1 cellular context compared by ENCODE assay signal in the genomic region with DNA sequence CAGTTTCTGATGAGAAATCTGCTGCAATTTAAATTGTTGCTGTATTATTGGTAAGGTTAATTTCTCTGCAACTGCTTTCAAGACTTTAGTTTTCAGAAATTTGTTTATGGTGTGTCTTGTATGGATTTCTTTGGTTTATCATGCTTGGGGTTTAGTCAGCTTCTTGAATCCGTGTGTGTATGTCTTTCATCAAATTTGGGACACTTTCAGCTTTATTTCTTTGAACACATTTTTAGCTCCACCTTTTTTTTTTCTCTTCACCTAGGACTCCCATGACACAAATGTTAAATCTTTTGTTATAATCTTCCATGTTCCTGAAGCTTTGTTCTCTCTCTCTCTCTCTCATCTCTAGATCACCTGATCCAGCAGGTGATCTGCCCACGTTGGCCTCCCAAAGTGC.
TF ChIP-seq lines count a peak whose summit lies in the region.

No MANE protein-coding gene starts in this region.

TF ChIP-seq in HEK293, 187 proteins besides CTCF, POLR2A, EP300 and RAD21:
- TF ChIP-seq, protein P1, sequence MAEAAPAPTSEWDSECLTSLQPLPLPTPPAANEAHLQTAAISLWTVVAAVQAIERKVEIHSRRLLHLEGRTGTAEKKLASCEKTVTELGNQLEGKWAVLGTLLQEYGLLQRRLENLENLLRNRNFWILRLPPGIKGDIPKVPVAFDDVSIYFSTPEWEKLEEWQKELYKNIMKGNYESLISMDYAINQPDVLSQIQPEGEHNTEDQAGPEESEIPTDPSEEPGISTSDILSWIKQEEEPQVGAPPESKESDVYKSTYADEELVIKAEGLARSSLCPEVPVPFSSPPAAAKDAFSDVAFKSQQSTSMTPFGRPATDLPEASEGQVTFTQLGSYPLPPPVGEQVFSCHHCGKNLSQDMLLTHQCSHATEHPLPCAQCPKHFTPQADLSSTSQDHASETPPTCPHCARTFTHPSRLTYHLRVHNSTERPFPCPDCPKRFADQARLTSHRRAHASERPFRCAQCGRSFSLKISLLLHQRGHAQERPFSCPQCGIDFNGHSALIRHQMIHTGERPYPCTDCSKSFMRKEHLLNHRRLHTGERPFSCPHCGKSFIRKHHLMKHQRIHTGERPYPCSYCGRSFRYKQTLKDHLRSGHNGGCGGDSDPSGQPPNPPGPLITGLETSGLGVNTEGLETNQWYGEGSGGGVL (tag by site-specific recombination; IDR thresholded peaks at IDR 0.05): no peak
- TF ChIP-seq, protein P2, sequence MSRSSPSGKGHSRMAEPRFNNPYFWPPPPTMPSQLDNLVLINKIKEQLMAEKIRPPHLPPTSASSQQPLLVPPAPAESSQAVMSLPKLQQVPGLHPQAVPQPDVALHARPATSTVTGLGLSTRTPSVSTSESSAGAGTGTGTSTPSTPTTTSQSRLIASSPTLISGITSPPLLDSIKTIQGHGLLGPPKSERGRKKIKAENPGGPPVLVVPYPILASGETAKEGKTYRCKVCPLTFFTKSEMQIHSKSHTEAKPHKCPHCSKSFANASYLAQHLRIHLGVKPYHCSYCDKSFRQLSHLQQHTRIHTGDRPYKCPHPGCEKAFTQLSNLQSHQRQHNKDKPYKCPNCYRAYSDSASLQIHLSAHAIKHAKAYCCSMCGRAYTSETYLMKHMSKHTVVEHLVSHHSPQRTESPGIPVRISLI (tag by site-specific recombination; IDR thresholded peaks at IDR 0.05): no peak
- TF ChIP-seq ZNF558 (tag by site-specific recombination; IDR thresholded peaks at IDR 0.05) (peak; percentile 96), KLF1 (tag by site-specific recombination; IDR thresholded peaks at IDR 0.05) (no peak), ZNF350 (tag by site-specific recombination; IDR thresholded peaks at IDR 0.05) (no peak), ZBTB20 (tag by site-specific recombination; IDR thresholded peaks at IDR 0.05) (no peak)
- TF ChIP-seq, protein P3, sequence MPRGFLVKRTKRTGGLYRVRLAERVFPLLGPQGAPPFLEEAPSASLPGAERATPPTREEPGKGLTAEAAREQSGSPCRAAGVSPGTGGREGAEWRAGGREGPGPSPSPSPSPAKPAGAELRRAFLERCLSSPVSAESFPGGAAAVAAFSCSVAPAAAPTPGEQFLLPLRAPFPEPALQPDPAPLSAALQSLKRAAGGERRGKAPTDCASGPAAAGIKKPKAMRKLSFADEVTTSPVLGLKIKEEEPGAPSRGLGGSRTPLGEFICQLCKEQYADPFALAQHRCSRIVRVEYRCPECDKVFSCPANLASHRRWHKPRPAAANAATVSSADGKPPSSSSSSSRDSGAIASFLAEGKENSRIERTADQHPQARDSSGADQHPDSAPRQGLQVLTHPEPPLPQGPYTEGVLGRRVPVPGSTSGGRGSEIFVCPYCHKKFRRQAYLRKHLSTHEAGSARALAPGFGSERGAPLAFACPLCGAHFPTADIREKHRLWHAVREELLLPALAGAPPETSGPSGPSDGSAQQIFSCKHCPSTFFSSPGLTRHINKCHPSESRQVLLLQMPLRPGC (tag by site-specific recombination; IDR thresholded peaks at IDR 0.05): no peak
- TF ChIP-seq, protein P4, sequence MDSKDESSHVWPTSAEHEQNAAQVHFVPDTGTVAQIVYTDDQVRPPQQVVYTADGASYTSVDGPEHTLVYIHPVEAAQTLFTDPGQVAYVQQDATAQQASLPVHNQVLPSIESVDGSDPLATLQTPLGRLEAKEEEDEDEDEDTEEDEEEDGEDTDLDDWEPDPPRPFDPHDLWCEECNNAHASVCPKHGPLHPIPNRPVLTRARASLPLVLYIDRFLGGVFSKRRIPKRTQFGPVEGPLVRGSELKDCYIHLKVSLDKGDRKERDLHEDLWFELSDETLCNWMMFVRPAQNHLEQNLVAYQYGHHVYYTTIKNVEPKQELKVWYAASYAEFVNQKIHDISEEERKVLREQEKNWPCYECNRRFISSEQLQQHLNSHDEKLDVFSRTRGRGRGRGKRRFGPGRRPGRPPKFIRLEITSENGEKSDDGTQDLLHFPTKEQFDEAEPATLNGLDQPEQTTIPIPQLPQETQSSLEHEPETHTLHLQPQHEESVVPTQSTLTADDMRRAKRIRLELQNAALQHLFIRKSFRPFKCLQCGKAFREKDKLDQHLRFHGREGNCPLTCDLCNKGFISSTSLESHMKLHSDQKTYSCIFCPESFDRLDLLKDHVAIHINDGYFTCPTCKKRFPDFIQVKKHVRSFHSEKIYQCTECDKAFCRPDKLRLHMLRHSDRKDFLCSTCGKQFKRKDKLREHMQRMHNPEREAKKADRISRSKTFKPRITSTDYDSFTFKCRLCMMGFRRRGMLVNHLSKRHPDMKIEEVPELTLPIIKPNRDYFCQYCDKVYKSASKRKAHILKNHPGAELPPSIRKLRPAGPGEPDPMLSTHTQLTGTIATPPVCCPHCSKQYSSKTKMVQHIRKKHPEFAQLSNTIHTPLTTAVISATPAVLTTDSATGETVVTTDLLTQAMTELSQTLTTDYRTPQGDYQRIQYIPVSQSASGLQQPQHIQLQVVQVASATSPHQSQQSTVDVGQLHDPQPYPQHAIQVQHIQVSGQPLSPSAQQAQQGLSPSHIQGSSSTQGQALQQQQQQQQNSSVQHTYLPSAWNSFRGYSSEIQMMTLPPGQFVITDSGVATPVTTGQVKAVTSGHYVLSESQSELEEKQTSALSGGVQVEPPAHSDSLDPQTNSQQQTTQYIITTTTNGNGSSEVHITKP (tag by site-specific recombination; IDR thresholded peaks at IDR 0.05): no peak
TF ChIP-seq in HEK293: peak in this region for 1.
